Comparison of ENCODE assay signal across 1 cellular context in genomic region chr2:172021955-172022354, GRCh38.
A peak's percentile ranks its signal among the peaks of the same experiment; 100 is the strongest.
TF ChIP-seq lines count a peak whose summit lies in the region.

No MANE protein-coding gene starts in this region.

TF ChIP-seq in K562, 482 proteins besides CTCF, POLR2A, EP300 and RAD21 (continued from another document and continues in another):
- TF ChIP-seq RERE (CRISPR knock-in tag; IDR thresholded peaks at IDR 0.05; ENCODE audit: borderline replicate concordance) (no peak), ZNF12 (CRISPR knock-in tag; IDR thresholded peaks at IDR 0.05) (no peak), NBN (IDR thresholded peaks at IDR 0.05; ENCODE audit: low read depth) (no peak), ZBED1 (IDR thresholded peaks at IDR 0.05) (no peak), SPI1 (IDR thresholded peaks at IDR 0.05; ENCODE audit: borderline replicate concordance, low read depth, low read length) (no peak), PURB (CRISPR knock-in tag; IDR thresholded peaks at IDR 0.05; ENCODE audit: low read depth) (no peak), ZBTB9 (CRISPR knock-in tag; IDR thresholded peaks at IDR 0.05) (0 out of 2 replicates have a peak, but pooled peaks have one; percentile 45), MITF (IDR thresholded peaks at IDR 0.05) (no peak), U2AF1 (optimal IDR thresholded peaks at IDR 0.05; ENCODE audit: low read depth, low read length) (no peak), FOSL1 (tag; conservative IDR thresholded peaks at IDR 0.05) (no peak), E2F1 (CRISPR knock-in tag; IDR thresholded peaks at IDR 0.05) (no peak), TAF15 (IDR thresholded peaks at IDR 0.05; ENCODE audit: low read depth, low read length) (no peak), KAT2B (IDR thresholded peaks at IDR 0.05; ENCODE audit: low read depth, low read length) (no peak), PBX2 (CRISPR knock-in tag; IDR thresholded peaks at IDR 0.05; ENCODE audit: low read depth) (no peak), PBX2 (tag; conservative IDR thresholded peaks at IDR 0.05; ENCODE audit: low read depth) (0 out of 2 replicates have a peak, but pooled peaks have one; percentile 15), POLR2B (IDR thresholded peaks at IDR 0.05; ENCODE audit: low read depth, partially characterized antibody) (no peak), USF1 (CRISPR knock-in tag; IDR thresholded peaks at IDR 0.05) (no peak), COPS2 (conservative IDR thresholded peaks at IDR 0.05) (no peak), RBBP5 (IDR thresholded peaks at IDR 0.05; ENCODE audit: borderline replicate concordance, insufficient read depth, low read length, poor library complexity, severe bottlenecking) (no peak), ARID1B (IDR thresholded peaks at IDR 0.05) (peak; percentile 15; the same call in 1 of the 2 replicates), POLR2H (tag; IDR thresholded peaks at IDR 0.05; ENCODE audit: low read depth) (no peak)
- TF ChIP-seq, protein P1, sequence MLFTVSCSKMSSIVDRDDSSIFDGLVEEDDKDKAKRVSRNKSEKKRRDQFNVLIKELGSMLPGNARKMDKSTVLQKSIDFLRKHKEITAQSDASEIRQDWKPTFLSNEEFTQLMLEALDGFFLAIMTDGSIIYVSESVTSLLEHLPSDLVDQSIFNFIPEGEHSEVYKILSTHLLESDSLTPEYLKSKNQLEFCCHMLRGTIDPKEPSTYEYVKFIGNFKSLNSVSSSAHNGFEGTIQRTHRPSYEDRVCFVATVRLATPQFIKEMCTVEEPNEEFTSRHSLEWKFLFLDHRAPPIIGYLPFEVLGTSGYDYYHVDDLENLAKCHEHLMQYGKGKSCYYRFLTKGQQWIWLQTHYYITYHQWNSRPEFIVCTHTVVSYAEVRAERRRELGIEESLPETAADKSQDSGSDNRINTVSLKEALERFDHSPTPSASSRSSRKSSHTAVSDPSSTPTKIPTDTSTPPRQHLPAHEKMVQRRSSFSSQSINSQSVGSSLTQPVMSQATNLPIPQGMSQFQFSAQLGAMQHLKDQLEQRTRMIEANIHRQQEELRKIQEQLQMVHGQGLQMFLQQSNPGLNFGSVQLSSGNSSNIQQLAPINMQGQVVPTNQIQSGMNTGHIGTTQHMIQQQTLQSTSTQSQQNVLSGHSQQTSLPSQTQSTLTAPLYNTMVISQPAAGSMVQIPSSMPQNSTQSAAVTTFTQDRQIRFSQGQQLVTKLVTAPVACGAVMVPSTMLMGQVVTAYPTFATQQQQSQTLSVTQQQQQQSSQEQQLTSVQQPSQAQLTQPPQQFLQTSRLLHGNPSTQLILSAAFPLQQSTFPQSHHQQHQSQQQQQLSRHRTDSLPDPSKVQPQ (CRISPR knock-in tag; IDR thresholded peaks at IDR 0.05; ENCODE audit: borderline replicate concordance): no peak
- TF ChIP-seq, protein P2, sequence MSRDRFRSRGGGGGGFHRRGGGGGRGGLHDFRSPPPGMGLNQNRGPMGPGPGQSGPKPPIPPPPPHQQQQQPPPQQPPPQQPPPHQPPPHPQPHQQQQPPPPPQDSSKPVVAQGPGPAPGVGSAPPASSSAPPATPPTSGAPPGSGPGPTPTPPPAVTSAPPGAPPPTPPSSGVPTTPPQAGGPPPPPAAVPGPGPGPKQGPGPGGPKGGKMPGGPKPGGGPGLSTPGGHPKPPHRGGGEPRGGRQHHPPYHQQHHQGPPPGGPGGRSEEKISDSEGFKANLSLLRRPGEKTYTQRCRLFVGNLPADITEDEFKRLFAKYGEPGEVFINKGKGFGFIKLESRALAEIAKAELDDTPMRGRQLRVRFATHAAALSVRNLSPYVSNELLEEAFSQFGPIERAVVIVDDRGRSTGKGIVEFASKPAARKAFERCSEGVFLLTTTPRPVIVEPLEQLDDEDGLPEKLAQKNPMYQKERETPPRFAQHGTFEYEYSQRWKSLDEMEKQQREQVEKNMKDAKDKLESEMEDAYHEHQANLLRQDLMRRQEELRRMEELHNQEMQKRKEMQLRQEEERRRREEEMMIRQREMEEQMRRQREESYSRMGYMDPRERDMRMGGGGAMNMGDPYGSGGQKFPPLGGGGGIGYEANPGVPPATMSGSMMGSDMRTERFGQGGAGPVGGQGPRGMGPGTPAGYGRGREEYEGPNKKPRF (IDR thresholded peaks at IDR 0.05; ENCODE audit: low read depth, low read length): no peak
- TF ChIP-seq, protein P3, sequence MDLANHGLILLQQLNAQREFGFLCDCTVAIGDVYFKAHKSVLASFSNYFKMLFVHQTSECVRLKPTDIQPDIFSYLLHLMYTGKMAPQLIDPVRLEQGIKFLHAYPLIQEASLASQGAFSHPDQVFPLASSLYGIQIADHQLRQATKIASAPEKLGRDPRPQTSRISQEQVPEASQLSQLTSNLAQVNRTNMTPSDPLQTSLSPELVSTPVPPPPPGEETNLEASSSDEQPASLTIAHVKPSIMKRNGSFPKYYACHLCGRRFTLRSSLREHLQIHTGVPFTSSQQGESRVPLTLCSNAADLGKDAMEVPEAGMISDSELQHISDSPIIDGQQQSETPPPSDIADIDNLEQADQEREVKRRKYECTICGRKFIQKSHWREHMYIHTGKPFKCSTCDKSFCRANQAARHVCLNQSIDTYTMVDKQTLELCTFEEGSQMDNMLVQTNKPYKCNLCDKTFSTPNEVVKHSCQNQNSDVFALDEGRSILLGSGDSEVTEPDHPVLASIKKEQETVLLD (IDR thresholded peaks at IDR 0.05): no peak
- TF ChIP-seq, protein P4, sequence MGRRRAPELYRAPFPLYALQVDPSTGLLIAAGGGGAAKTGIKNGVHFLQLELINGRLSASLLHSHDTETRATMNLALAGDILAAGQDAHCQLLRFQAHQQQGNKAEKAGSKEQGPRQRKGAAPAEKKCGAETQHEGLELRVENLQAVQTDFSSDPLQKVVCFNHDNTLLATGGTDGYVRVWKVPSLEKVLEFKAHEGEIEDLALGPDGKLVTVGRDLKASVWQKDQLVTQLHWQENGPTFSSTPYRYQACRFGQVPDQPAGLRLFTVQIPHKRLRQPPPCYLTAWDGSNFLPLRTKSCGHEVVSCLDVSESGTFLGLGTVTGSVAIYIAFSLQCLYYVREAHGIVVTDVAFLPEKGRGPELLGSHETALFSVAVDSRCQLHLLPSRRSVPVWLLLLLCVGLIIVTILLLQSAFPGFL (CRISPR knock-in tag; IDR thresholded peaks at IDR 0.05): no peak
- TF ChIP-seq, protein P5, sequence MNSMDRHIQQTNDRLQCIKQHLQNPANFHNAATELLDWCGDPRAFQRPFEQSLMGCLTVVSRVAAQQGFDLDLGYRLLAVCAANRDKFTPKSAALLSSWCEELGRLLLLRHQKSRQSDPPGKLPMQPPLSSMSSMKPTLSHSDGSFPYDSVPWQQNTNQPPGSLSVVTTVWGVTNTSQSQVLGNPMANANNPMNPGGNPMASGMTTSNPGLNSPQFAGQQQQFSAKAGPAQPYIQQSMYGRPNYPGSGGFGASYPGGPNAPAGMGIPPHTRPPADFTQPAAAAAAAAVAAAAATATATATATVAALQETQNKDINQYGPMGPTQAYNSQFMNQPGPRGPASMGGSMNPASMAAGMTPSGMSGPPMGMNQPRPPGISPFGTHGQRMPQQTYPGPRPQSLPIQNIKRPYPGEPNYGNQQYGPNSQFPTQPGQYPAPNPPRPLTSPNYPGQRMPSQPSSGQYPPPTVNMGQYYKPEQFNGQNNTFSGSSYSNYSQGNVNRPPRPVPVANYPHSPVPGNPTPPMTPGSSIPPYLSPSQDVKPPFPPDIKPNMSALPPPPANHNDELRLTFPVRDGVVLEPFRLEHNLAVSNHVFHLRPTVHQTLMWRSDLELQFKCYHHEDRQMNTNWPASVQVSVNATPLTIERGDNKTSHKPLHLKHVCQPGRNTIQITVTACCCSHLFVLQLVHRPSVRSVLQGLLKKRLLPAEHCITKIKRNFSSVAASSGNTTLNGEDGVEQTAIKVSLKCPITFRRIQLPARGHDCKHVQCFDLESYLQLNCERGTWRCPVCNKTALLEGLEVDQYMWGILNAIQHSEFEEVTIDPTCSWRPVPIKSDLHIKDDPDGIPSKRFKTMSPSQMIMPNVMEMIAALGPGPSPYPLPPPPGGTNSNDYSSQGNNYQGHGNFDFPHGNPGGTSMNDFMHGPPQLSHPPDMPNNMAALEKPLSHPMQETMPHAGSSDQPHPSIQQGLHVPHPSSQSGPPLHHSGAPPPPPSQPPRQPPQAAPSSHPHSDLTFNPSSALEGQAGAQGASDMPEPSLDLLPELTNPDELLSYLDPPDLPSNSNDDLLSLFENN (IDR thresholded peaks at IDR 0.05; ENCODE audit: low read depth in 2 of 2, low read length in 2 of 2): no peak
